In the genomic region with DNA sequence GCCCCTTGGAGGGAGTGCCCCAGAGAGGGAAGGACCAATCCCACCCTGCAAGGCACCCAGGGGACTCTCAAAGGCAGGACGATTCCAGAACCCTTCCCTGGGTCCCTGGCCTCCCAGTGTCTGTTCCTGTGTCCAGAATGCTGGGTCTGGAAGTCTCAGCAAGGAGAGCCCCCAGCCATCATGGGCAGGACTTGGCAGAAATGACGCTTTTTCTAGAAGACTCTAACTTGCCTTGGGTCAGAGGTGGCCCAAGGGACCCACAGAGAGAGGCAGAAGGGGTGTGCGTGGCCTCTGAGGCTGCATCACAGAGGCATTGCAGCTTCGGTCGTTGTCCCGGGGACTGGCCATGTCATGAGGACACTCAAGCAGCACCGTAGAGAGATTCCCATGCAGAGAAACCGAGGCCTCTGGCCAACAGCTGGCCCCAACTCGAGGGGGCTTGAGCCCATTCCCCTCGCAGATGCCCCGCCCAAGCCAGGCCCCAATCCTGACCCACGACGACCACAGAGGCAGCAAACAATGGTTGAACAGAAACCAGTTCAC, we compare ENCODE assay signal across 22 cellular contexts. TPM values are rescaled to one million over a fixed set of nuclear protein-coding genes. Genes with fewer than 3 reads are reported as not detected.
A peak's percentile ranks its signal among the peaks of the same experiment; 100 is the strongest.
DNase-seq lines count a peak whose midpoint lies in the region; ATAC-seq and TF ChIP-seq lines count a peak whose summit lies in the region.
"Had no signal": no experiment of that assay in that cellular context is flagged by ENCODE, and none has a peak within 500 bp of the region (broad histone marks: within the 10 kb centered on the region; RNA-seq: fewer than 3 reads in every experiment).

No MANE protein-coding gene starts in this region.

- H3K36me3 Mint-ChIP-seq in activated CD4-positive, alpha-beta memory T cell treated with anti-CD3 and anti-CD28 coated beads, Interleukin-2, amount 10 ng/mL, durations not matched to agents 7 days and 5 days (ENCODE audit: low read depth), result no peaks in the 10 kb centered on the region
- H3K36me3 Mint-ChIP-seq: immature natural killer cell had no signal

- peak; percentile 24 for DNase-seq in activated CD4-positive, CD25-positive, alpha-beta regulatory T cell treated with anti-CD3 and anti-CD28 coated beads, Interleukin-2, amount 50 U/mL, for 72 hours
- DNase-seq in activated CD4-positive, alpha-beta memory T cell treated with anti-CD3 and anti-CD28 coated beads, Interleukin-2, amount 10 ng/mL, durations not matched to agents 7 days and 5 days, result peak; percentile 14
- peak in 7 of 10 donors; percentile 3 to 76 (median 14) for DNase-seq in posterior cingulate gyrus
- no peak for DNase-seq in middle frontal gyrus (ENCODE audit: extremely low spot score, low spot score)
- DNase-seq in effector memory CD4-positive, alpha-beta T cell, result no peak
- DNase-seq in NCI-H345 (lab: John Stamatoyannopoulos, UW), result no peak
- DNase-seq: activated CD4-positive, alpha-beta T cell treated with anti-CD3 and anti-CD28 coated beads, Interleukin-2, amount 10 ng/mL, durations not matched to agents 24 days and 14 days; C1 segment of cervical spinal cord; DMS53; immature natural killer cell; mesendoderm; MG63; NCI-H2029; occipital lobe; SHP77 treated with DMSO at 0.1 percent for 48 hours; stimulated activated naive CD4-positive, alpha-beta T cell; T-helper 9 cell had no signal

- intact Hi-C loops in posterior cingulate gyrus (cut with DNase I), result no loop called here

- ATAC-seq in activated CD4-positive, CD25-positive, alpha-beta regulatory T cell treated with anti-CD3 and anti-CD28 coated beads, Interleukin-2, amount 50 U/mL, for 24 hours, result no peak
- no peak for ATAC-seq in gastroesophageal sphincter

- no peak for TF ChIP-seq CTCF in gastroesophageal sphincter (IDR thresholded peaks at IDR 0.05)

- peak overlapping the region; percentile 40 for H3K27ac Mint-ChIP-seq in activated CD4-positive, alpha-beta memory T cell treated with anti-CD3 and anti-CD28 coated beads, Interleukin-2, amount 10 ng/mL, durations not matched to agents 7 days and 5 days
- H3K27ac Mint-ChIP-seq: activated CD4-positive, alpha-beta T cell treated with anti-CD3 and anti-CD28 coated beads, Interleukin-2, amount 10 ng/mL, durations not matched to agents 24 days and 14 days had no signal

- H3K9me3 Mint-ChIP-seq in activated CD4-positive, alpha-beta memory T cell treated with anti-CD3 and anti-CD28 coated beads, Interleukin-2, amount 10 ng/mL, durations not matched to agents 7 days and 5 days, result no peaks in the 10 kb centered on the region
- H3K9me3 Mint-ChIP-seq: activated CD4-positive, alpha-beta T cell treated with anti-CD3 and anti-CD28 coated beads, Interleukin-2, amount 10 ng/mL, durations not matched to agents 24 days and 14 days; immature natural killer cell had no signal

- H3K4me3 ChIP-seq in gastroesophageal sphincter, result no peak overlapping the region
- H3K4me3 ChIP-seq in effector memory CD4-positive, alpha-beta T cell (ENCODE audit: insufficient read depth, low read depth, low read length, poor library complexity, severe bottlenecking), result no peak overlapping the region
- H3K4me3 ChIP-seq: ascending aorta, MG63, upper lobe of left lung had no signal

- peaks cover 0 to 26% (median 16%) of the 10 kb centered on the region in 3 donors for H3K4me1 ChIP-seq in gastroesophageal sphincter
- H3K4me1 ChIP-seq in effector memory CD4-positive, alpha-beta T cell (ENCODE audit: control insufficient read depth, insufficient read depth, low read length, poor library complexity, severe bottlenecking), result peaks cover 36% of the 10 kb centered on the region

- no peak for TF ChIP-seq POLR2A in gastroesophageal sphincter (IDR thresholded peaks at IDR 0.05)

- H3K4me1 Mint-ChIP-seq in activated CD4-positive, alpha-beta memory T cell treated with anti-CD3 and anti-CD28 coated beads, Interleukin-2, amount 10 ng/mL, durations not matched to agents 7 days and 5 days, result peaks cover 15% of the 10 kb centered on the region

- POLR2A ChIA-PET in activated CD4-positive, alpha-beta memory T cell treated with anti-CD3 and anti-CD28 coated beads, Interleukin-2, amount 10 ng/mL, durations not matched to agents 7 days and 5 days (lab: Charles Lee), result no interaction called here

- H3K9me3 ChIP-seq in gastroesophageal sphincter, result no peaks in the 10 kb centered on the region
- H3K9me3 ChIP-seq in effector memory CD4-positive, alpha-beta T cell (ENCODE audit: control insufficient read depth, low read length), result no peaks in the 10 kb centered on the region
- H3K9me3 ChIP-seq: ascending aorta, MG63, upper lobe of left lung had no signal

- no peaks in the 10 kb centered on the region for H3K27me3 Mint-ChIP-seq in activated CD4-positive, alpha-beta memory T cell treated with anti-CD3 and anti-CD28 coated beads, Interleukin-2, amount 10 ng/mL, durations not matched to agents 7 days and 5 days
- H3K27me3 Mint-ChIP-seq: activated CD4-positive, alpha-beta T cell treated with anti-CD3 and anti-CD28 coated beads, Interleukin-2, amount 10 ng/mL, durations not matched to agents 24 days and 14 days had no signal

- peak overlapping the region in 3 of 4 donors; percentile 92 to 94 (median 93) for H3K27ac ChIP-seq in gastroesophageal sphincter
- no peak overlapping the region for H3K27ac ChIP-seq in effector memory CD4-positive, alpha-beta T cell (ENCODE audit: insufficient read depth, low read length, poor library complexity, severe bottlenecking)
- H3K27ac ChIP-seq: 22Rv1, ascending aorta, upper lobe of left lung had no signal

- CTCF ChIA-PET in activated CD4-positive, alpha-beta memory T cell treated with anti-CD3 and anti-CD28 coated beads, Interleukin-2, amount 10 ng/mL, durations not matched to agents 7 days and 5 days (lab: Charles Lee), result no interaction called here

- TF ChIP-seq EP300 in gastroesophageal sphincter (IDR thresholded peaks at IDR 0.05), result no peak

- no peaks in the 10 kb centered on the region for H3K36me3 ChIP-seq in gastroesophageal sphincter
- H3K36me3 ChIP-seq in effector memory CD4-positive, alpha-beta T cell (ENCODE audit: control insufficient read depth, insufficient read depth, low read length), result no peaks in the 10 kb centered on the region
- H3K36me3 ChIP-seq: ascending aorta, MG63, upper lobe of left lung had no signal

- no peaks in the 10 kb centered on the region for H3K27me3 ChIP-seq in gastroesophageal sphincter
- no peaks in the 10 kb centered on the region for H3K27me3 ChIP-seq in effector memory CD4-positive, alpha-beta T cell (replicated peaks; ENCODE audit: control insufficient read depth, insufficient read depth, low read length, poor library complexity, severe bottlenecking)
- H3K27me3 ChIP-seq: MG63 had no signal

- no peak overlapping the region for H3K4me3 Mint-ChIP-seq in activated CD4-positive, alpha-beta memory T cell treated with anti-CD3 and anti-CD28 coated beads, Interleukin-2, amount 10 ng/mL, durations not matched to agents 7 days and 5 days
- H3K4me3 Mint-ChIP-seq: activated CD4-positive, alpha-beta T cell treated with anti-CD3 and anti-CD28 coated beads, Interleukin-2, amount 10 ng/mL, durations not matched to agents 24 days and 14 days; immature natural killer cell had no signal

- WGBS in gastroesophageal sphincter (ENCODE audit: low coverage in 1 of 2), 2 donors, result 87% methylated on average over 4 of the region's 13 CpGs; no CpG with 5 or more reads in 1 of the 2 donors

RNA-seq across cellular contexts. Expression of gene WNT9A, which starts 57.8 kb away (rescaled TPM):
- total RNA-seq in activated CD4-positive, alpha-beta memory T cell treated with anti-CD3 and anti-CD28 coated beads, Interleukin-2, amount 10 ng/mL, durations not matched to agents 7 days and 5 days, result 1 to 10 TPM; 1.5 to 2.0 TPM
- total RNA-seq in gastroesophageal sphincter, result 10 to 100 TPM in 1 of 4 donors, 1 to 10 TPM in 3; 5.4 to 14.0 (median 6.6) TPM
- total RNA-seq: activated CD4-positive, alpha-beta T cell treated with anti-CD3 and anti-CD28 coated beads, Interleukin-2, amount 10 ng/mL, durations not matched to agents 24 days and 14 days had no signal

Comparison
In these comparisons a context has a peak if more than half of its experiments do, and no peak if none do; other contexts are left out.
1. DNase-seq: peak in activated CD4-positive, CD25-positive, alpha-beta regulatory T cell treated with anti-CD3 and anti-CD28 coated beads, Interleukin-2, amount 50 U/mL, for 72 hours (single experiment), activated CD4-positive, alpha-beta memory T cell treated with anti-CD3 and anti-CD28 coated beads, Interleukin-2, amount 10 ng/mL, durations not matched to agents 7 days and 5 days (single experiment) and posterior cingulate gyrus (7 of 10); none in middle frontal gyrus (single experiment), effector memory CD4-positive, alpha-beta T cell (0 of 3) and NCI-H345 (single experiment).